In genomic region chr4:77595361-77595973, GRCh38 we compare ENCODE assay signal across 19 cellular contexts. TPM values are rescaled to one million over a fixed set of nuclear protein-coding genes. Genes with fewer than 3 reads are reported as not detected.
DNase-seq lines count a peak whose midpoint lies in the region; ATAC-seq and TF ChIP-seq lines count a peak whose summit lies in the region.
"Had no signal": no experiment of that assay in that cellular context is flagged by ENCODE, and none has a peak within 500 bp of the region (broad histone marks: within the 10 kb centered on the region; RNA-seq: fewer than 3 reads in every experiment).

No MANE protein-coding gene starts in this region.

- peaks cover 26 to 29% of the 10 kb centered on the region in 2 donors for H3K4me1 Mint-ChIP-seq in effector memory CD8-positive, alpha-beta T cell (ENCODE audit: low read depth in 2 of 2)

- H3K27ac Mint-ChIP-seq in activated naive CD4-positive, alpha-beta T cell treated with anti-CD3 and anti-CD28 coated beads, Interleukin-2, amount 50 U/mL, for 72 hours: peak overlapping the region in 1 of 2 donors; percentile 57
- peak overlapping the region; percentile 11 to 51 for H3K27ac Mint-ChIP-seq in effector memory CD8-positive, alpha-beta T cell
- H3K27ac Mint-ChIP-seq: B cell; CD4-positive, alpha-beta T cell; HFFc6 had no signal

- peak; percentile 74 to 85 for ATAC-seq in activated naive CD4-positive, alpha-beta T cell treated with anti-CD3 and anti-CD28 coated beads, Interleukin-2, amount 50 U/mL, for 72 hours
- ATAC-seq in effector memory CD8-positive, alpha-beta T cell (replicated peaks): peak; percentile 75
- ATAC-seq: Right ventricle myocardium inferior had no signal

- peak overlapping the region; percentile 13 to 28 for H3K4me3 Mint-ChIP-seq in effector memory CD8-positive, alpha-beta T cell
- H3K4me3 Mint-ChIP-seq: B cell; CD4-positive, alpha-beta T cell; HFFc6 had no signal

- H3K36me3 Mint-ChIP-seq in activated naive CD4-positive, alpha-beta T cell treated with anti-CD3 and anti-CD28 coated beads, Interleukin-2, amount 50 U/mL, for 72 hours: peaks cover 0 to 10% of the 10 kb centered on the region in 2 donors
- peaks cover 3% of the 10 kb centered on the region for H3K36me3 Mint-ChIP-seq in effector memory CD8-positive, alpha-beta T cell (ENCODE audit: insufficient read depth)

- TF ChIP-seq CTCF in GM10266 (IDR thresholded peaks at IDR 0.05; ENCODE audit: control insufficient read depth, insufficient read depth, low read depth, missing control alignments): no peak

- peak in 1 of 2 donors; percentile 20 for DNase-seq in activated naive CD4-positive, alpha-beta T cell treated with anti-CD3 and anti-CD28 coated beads, Interleukin-2, amount 50 U/mL, for 72 hours (ENCODE audit: low spot score in 2 of 2)
- no peak for DNase-seq in activated naive CD4-positive, alpha-beta T cell treated with anti-CD3 and anti-CD28 coated beads, Interleukin-2, amount 50 U/mL, for 16 hours
- DNase-seq in activated T-cell treated with anti-CD3 and anti-CD28 coated beads, Interleukin-2, amount 50 U/mL, for 48 hours: peak; percentile 49 to 53
- no peak for DNase-seq in effector memory CD8-positive, alpha-beta T cell
- no peak for DNase-seq in GM10266 (ENCODE audit: extremely low spot score)
- no peak for DNase-seq in midbrain (lab: John Stamatoyannopoulos, UW)
- no peak for DNase-seq in GDM1 (lab: John Stamatoyannopoulos, UW)
- DNase-seq: ACHN; CD4-positive, alpha-beta T cell; DMS79 treated with DMSO at 0.1 percent for 48 hours; HFFc6; KG1; NCI-H1092; NCI-H1694; NCI-H2107 had no signal

- no peaks in the 10 kb centered on the region for H3K9me3 Mint-ChIP-seq in activated naive CD4-positive, alpha-beta T cell treated with anti-CD3 and anti-CD28 coated beads, Interleukin-2, amount 50 U/mL, for 72 hours
- H3K9me3 Mint-ChIP-seq in effector memory CD8-positive, alpha-beta T cell: no peaks in the 10 kb centered on the region
- H3K9me3 Mint-ChIP-seq: CD4-positive, alpha-beta T cell; HFFc6 had no signal

- peaks cover 0 to 27% of the 10 kb centered on the region in 2 donors for H3K27me3 Mint-ChIP-seq in effector memory CD8-positive, alpha-beta T cell
- H3K27me3 Mint-ChIP-seq: B cell; CD4-positive, alpha-beta T cell had no signal

RNA-seq across cellular contexts. Expression of gene CXCL13, which starts 10.2 kb away (rescaled TPM):
- total RNA-seq in activated naive CD4-positive, alpha-beta T cell treated with anti-CD3 and anti-CD28 coated beads, Interleukin-2, amount 50 U/mL, for 72 hours: 1 to 10 TPM in 1 of 2 donors, under 1 TPM in 1; 0.18 to 2.5 TPM
- total RNA-seq: B cell; CD4-positive, alpha-beta T cell; H4; HFFc6; MCF 10A; Right ventricle myocardium inferior had no signal

Comparison
In these comparisons a context has a peak if more than half of its experiments do, and no peak if none do; other contexts are left out.
1. DNase-seq: peak in activated T-cell treated with anti-CD3 and anti-CD28 coated beads, Interleukin-2, amount 50 U/mL, for 48 hours (2 of 2); none in activated naive CD4-positive, alpha-beta T cell treated with anti-CD3 and anti-CD28 coated beads, Interleukin-2, amount 50 U/mL, for 16 hours (single experiment), effector memory CD8-positive, alpha-beta T cell (0 of 3), GM10266 (single experiment), midbrain (single experiment) and GDM1 (single experiment).